In the genomic region with DNA sequence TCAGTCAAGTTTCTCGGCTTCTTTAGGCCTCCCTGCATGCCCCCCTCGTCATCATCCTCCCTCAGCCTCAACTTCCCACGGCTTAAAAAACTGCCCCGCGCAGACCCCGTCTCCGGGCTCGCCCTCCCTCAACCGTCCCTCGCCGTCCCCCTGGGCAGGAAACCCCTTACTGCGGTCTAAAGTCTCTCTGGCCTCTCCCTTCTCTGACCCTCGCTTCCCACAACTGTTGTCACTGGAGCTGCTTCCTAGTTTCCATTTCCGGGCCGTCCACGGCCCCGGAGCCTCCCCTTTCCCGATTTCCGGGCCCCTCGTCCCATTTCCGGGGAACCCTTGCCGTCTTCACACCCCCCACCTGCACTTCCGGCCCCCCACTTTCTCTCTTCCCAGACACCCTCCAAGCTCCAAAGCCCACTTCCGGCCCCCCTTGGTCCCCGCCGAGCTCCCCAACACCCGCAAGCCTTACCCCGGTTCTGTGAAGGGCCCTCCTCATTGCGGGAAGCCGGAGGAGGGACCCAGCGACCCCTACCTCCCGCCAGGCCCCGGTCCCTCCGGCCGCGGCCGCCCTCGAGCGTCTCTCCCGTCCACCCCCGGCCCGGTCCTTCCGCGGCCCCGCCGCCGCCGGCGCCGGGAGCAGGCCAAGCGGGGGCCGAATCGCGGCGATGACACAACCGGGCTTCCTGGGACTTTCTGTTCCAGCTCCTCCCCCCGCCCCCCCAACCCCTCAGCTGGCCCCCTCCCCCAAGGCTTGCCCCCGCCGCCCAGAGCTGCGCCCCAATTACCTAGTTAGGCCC, we compare ENCODE assay signal across 7 cellular contexts. TPM values are rescaled to one million over a fixed set of nuclear protein-coding genes. Genes with fewer than 3 reads are reported as not detected.
DNase-seq lines count a peak whose midpoint lies in the region; ATAC-seq, FAIRE-seq and TF ChIP-seq lines count a peak whose summit lies in the region.

No MANE protein-coding gene starts in this region.

- no peaks in the 10 kb centered on the region for H3K9me1 ChIP-seq in keratinocyte (ENCODE audit: control insufficient read depth, extremely low read depth, insufficient read depth, low read length)

- H3K4me1 ChIP-seq in keratinocyte (ENCODE audit: control insufficient read depth, extremely low read depth, insufficient read depth, low read length), result peaks cover 8% of the 10 kb centered on the region

- H3K27ac ChIP-seq in VCaP, result peak overlapping the region; percentile 91
- peak overlapping the region; percentile 51 for H3K27ac ChIP-seq in keratinocyte (ENCODE audit: control insufficient read depth, insufficient read depth, low read length)

- no peak for FAIRE-seq in keratinocyte (lab: Jason Lieb, UNC)

- peak overlapping the region; percentile 43 for H2AFZ ChIP-seq in keratinocyte (ENCODE audit: control insufficient read depth, low read length)

- DNase-seq in GM13977 (ENCODE audit: low spot score) (peak; percentile 81), NCI-H1105 (lab: John Stamatoyannopoulos, UW) (peak; percentile 33), cardiac fibroblast (ENCODE audit: low read depth in 2 of 2) (peak; percentile 45 to 52), keratinocyte (ENCODE audit: low read depth, low spot score) (no peak)
- peak; percentile 35 to 52 for DNase-seq in stimulated activated CD4-positive, alpha-beta T cell treated with anti-CD3 and anti-CD28 coated beads, Interleukin-15, amount 100 ng/mL, for 1 hour (ENCODE audit: low read depth in 1 of 2, low spot score in 1 of 2)

- peaks cover 59% of the 10 kb centered on the region for H3K79me2 ChIP-seq in keratinocyte (ENCODE audit: control insufficient read depth, insufficient read depth, low read length)

- no peaks in the 10 kb centered on the region for H3K27me3 ChIP-seq in keratinocyte (ENCODE audit: control insufficient read depth, extremely low read depth, insufficient read depth, low read length)

- H3K36me3 ChIP-seq in keratinocyte (ENCODE audit: control insufficient read depth in 2 of 2, extremely low read depth in 1 of 2, insufficient read depth in 2 of 2, low read length in 2 of 2), result peaks cover 0 to 7% of the 10 kb centered on the region in 2 experiments

- no peak for TF ChIP-seq CTCF in GM13977 (IDR thresholded peaks at IDR 0.05; ENCODE audit: extremely low read depth, insufficient read depth, missing control alignments)
- no peak for TF ChIP-seq CTCF in VCaP (conservative IDR thresholded peaks at IDR 0.05)
- TF ChIP-seq CTCF in cardiac fibroblast (IDR thresholded peaks at IDR 0.05; ENCODE audit: low read depth, low read length), result no peak
- TF ChIP-seq CTCF in keratinocyte (optimal IDR thresholded peaks at IDR 0.05 in 1 of 3, IDR thresholded peaks at IDR 0.05 in 1 of 3, conservative IDR thresholded peaks at IDR 0.05 in 1 of 3; ENCODE audit: extremely low read depth in 1 of 3, insufficient read depth in 2 of 3, low read length in 3 of 3), result no peak

- in situ Hi-C loops in GM13977 (cut with MboI; ENCODE audit: low pct_unique_long_range_greater_than_20kb, low sequenced_read_pairs, unreplicated experiment), result no loop called here

- H4K20me1 ChIP-seq in keratinocyte (ENCODE audit: control insufficient read depth, extremely low read depth, insufficient read depth, low read length), result peaks cover 4% of the 10 kb centered on the region

- dilution Hi-C loops in keratinocyte (cut with MboI; ENCODE audit: extremely low pct_ligation_motif_present, low sequenced_read_pairs), result no loop called here

- peak; percentile 25 for ATAC-seq in HG02571 (IDR thresholded peaks at IDR 0.05; ENCODE audit: unreplicated experiment)

- H3K9ac ChIP-seq in keratinocyte (ENCODE audit: control insufficient read depth, extremely low read depth, insufficient read depth, low read length), result peak overlapping the region; percentile 92

- H3K4me3 ChIP-seq in cardiac fibroblast (replicated peaks in 1 of 2; ENCODE audit: low read depth in 2 of 2, low read length in 2 of 2) (peak overlapping the region; percentile 74 to 92), keratinocyte (ENCODE audit: control insufficient read depth in 2 of 3, extremely low read depth in 1 of 3, insufficient read depth in 2 of 3, low read depth in 1 of 3, low read length in 3 of 3) (peak overlapping the region; percentile 90 to 94 (median 93))

- peak overlapping the region; percentile 89 for H3K4me2 ChIP-seq in keratinocyte (ENCODE audit: control insufficient read depth, extremely low read depth, insufficient read depth, low read depth, low read length)

- no peaks in the 10 kb centered on the region for H3K9me3 ChIP-seq in keratinocyte (ENCODE audit: control insufficient read depth, low read depth, low read length)

RNA-seq across cellular contexts. Expression of a gene that starts 0.5 kb away (rescaled TPM):
- polyA plus RNA-seq in keratinocyte, result 86.9 to 123 TPM (median 96.8 TPM) in 3 replicates
- 435 TPM for polyA plus RNA-seq in keratinocyte (2011; ENCODE audit: low read depth)
- polyA plus RNA-seq in keratinocyte (2011; cell fraction: cytosol; rRNA removed), result 50.0 and 85.7 TPM in 2 replicates
- 153 and 189 TPM in 2 replicates for polyA plus RNA-seq in keratinocyte (2011; cell fraction: nucleus; rRNA removed)
- polyA plus RNA-seq in keratinocyte (2012; ENCODE audit: low replicate concordance), result 59.8 and 147 TPM in 2 replicates
- 167 to 427 TPM (median 300 TPM) in 3 replicates for polyA minus RNA-seq in keratinocyte
- 159 TPM for polyA minus RNA-seq in keratinocyte (2011; cell fraction: cytosol; rRNA and poly(A)+ RNA removed)
- polyA minus RNA-seq in keratinocyte (2011; cell fraction: nucleus; rRNA and poly(A)+ RNA removed), result 253 and 542 TPM in 2 replicates

RNA-seq across cellular contexts. Expression of a gene that starts 1.0 kb away (rescaled TPM):
- 1.6 to 2.3 TPM (median 1.7 TPM) in 3 replicates for polyA plus RNA-seq in keratinocyte
- polyA plus RNA-seq in keratinocyte (2011; ENCODE audit: low read depth), result 1.3 TPM
- polyA plus RNA-seq in keratinocyte (2011; cell fraction: cytosol; rRNA removed), result 1.8 and 2.0 TPM in 2 replicates
- 1.8 and 2.4 TPM in 2 replicates for polyA plus RNA-seq in keratinocyte (2011; cell fraction: nucleus; rRNA removed)
- 0.93 and 2.3 TPM in 2 replicates for polyA plus RNA-seq in keratinocyte (2012; ENCODE audit: low replicate concordance)
- 1.4 to 3.1 TPM (median 2.0 TPM) in 3 replicates for polyA minus RNA-seq in keratinocyte
- polyA minus RNA-seq in keratinocyte (2011; cell fraction: cytosol; rRNA and poly(A)+ RNA removed), result 1.2 TPM
- 0.84 and 2.6 TPM in 2 replicates for polyA minus RNA-seq in keratinocyte (2011; cell fraction: nucleus; rRNA and poly(A)+ RNA removed)
